18 cellular contexts compared by ENCODE assay signal in the genomic region with DNA sequence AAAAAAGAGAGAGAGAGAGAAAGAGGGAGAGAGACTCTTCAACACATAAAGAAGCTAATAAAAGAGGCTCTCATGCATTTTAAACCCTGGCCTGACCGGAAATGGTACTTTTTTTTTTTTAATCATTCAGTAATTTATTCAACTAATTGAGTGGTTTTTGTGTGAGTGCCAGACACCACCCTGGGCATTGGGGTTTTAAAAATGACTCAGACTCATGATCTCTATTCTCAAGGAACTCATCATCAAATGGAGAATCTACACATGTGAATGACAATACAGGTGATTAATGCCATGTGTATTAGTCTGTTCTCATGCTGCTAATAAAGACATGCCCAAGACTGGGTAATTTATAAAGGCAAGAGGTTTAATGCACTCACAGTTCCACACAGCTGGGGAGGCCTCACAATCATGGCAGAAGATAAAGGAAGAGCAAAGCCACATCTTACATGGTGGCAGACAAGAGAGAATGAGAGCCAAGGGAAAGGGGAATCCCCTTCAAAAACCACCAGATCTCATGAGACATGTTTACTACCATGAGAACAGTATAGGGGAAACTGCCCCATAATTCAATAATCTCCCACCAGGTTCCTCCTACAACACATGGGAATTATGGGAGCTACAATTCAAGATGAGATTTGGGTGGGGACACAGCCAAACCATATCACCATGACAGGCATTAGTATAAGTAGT.
A peak's percentile ranks its signal among the peaks of the same experiment; 100 is the strongest.
DNase-seq lines count a peak whose midpoint lies in the region; ATAC-seq, FAIRE-seq and TF ChIP-seq lines count a peak whose summit lies in the region.
"Had no signal": no experiment of that assay in that cellular context is flagged by ENCODE, and none has a peak within 500 bp of the region (broad histone marks: within the 10 kb centered on the region; RNA-seq: fewer than 3 reads in every experiment).

No MANE protein-coding gene starts in this region.

- no peak for TF ChIP-seq POLR2A in suprapubic skin (IDR thresholded peaks at IDR 0.05)

- CTCF ChIA-PET in activated CD4-positive, alpha-beta T cell treated with anti-CD3 and anti-CD28 coated beads for 36 hours (lab: Charles Lee): no interaction called here

- no peak overlapping the region for H2AFZ ChIP-seq in keratinocyte (ENCODE audit: control insufficient read depth, low read length)

- DNase-seq in activated CD4-positive, alpha-beta T cell treated with anti-CD3 and anti-CD28 coated beads for 36 hours: no peak
- DNase-seq in activated CD4-positive, alpha-beta T cell treated with anti-CD3 and anti-CD28 coated beads for 1 hour: no peak
- DNase-seq in keratinocyte (ENCODE audit: low read depth, low spot score): peak; percentile 45
- DNase-seq in NCI-H1092 (lab: John Stamatoyannopoulos, UW): no peak
- DNase-seq in suprapubic skin (ENCODE audit: low spot score in 2 of 2): no peak
- DNase-seq: AML-193; Calu3; CD4-positive, CD25-positive, alpha-beta regulatory T cell; DMS 273 treated with DMSO at 0.1 percent for 48 hours; H7 had no signal

- no peak overlapping the region for H3K27ac Mint-ChIP-seq in activated CD4-positive, alpha-beta T cell treated with anti-CD3 and anti-CD28 coated beads for 36 hours
- H3K27ac Mint-ChIP-seq: CD4-positive, CD25-positive, alpha-beta regulatory T cell; GM23338 had no signal

- no peak for FAIRE-seq in keratinocyte (lab: Jason Lieb, UNC)
- FAIRE-seq: GM12892 had no signal

- TF ChIP-seq CTCF in keratinocyte (optimal IDR thresholded peaks at IDR 0.05 in 1 of 3, IDR thresholded peaks at IDR 0.05 in 1 of 3, conservative IDR thresholded peaks at IDR 0.05 in 1 of 3; ENCODE audit: extremely low read depth in 1 of 3, insufficient read depth in 2 of 3, low read length in 3 of 3): no peak
- TF ChIP-seq CTCF in suprapubic skin (IDR thresholded peaks at IDR 0.05): no peak

- H3K4me3 Mint-ChIP-seq in activated CD4-positive, alpha-beta T cell treated with anti-CD3 and anti-CD28 coated beads for 36 hours: no peak overlapping the region
- H3K4me3 Mint-ChIP-seq: CD4-positive, CD25-positive, alpha-beta regulatory T cell; GM23338 had no signal

- peak; percentile 36 for ATAC-seq in activated CD4-positive, alpha-beta T cell treated with anti-CD3 and anti-CD28 coated beads for 36 hours
- peak; percentile 49 for ATAC-seq in esophagus mucosa
- ATAC-seq in GM21447 (IDR thresholded peaks at IDR 0.05; ENCODE audit: unreplicated experiment): no peak
- no peak for ATAC-seq in GM21515 (IDR thresholded peaks at IDR 0.05; ENCODE audit: unreplicated experiment)
- ATAC-seq: GM23338 had no signal

- no peak overlapping the region for H3K4me3 ChIP-seq in keratinocyte (ENCODE audit: control insufficient read depth in 2 of 3, extremely low read depth in 1 of 3, insufficient read depth in 2 of 3, low read depth in 1 of 3, low read length in 3 of 3)
- H3K4me3 ChIP-seq in suprapubic skin: no peak overlapping the region
- H3K4me3 ChIP-seq: BLaER1 treated with 17β-estradiol and CSF1 and Interleukin-3, amounts not matched to agents 10 nM and 100 nM; GM23338 had no signal

- H3K27ac ChIP-seq in keratinocyte (ENCODE audit: control insufficient read depth, insufficient read depth, low read length): peak overlapping the region; percentile 61
- H3K27ac ChIP-seq in suprapubic skin: no peak overlapping the region
- H3K27ac ChIP-seq: 22Rv1; BLaER1 treated with 17β-estradiol and CSF1 and Interleukin-3, amounts not matched to agents 10 nM and 100 nM; HL-60 had no signal

- intact Hi-C loops in activated CD4-positive, alpha-beta T cell treated with anti-CD3 and anti-CD28 coated beads for 36 hours (cut with DNase I, micrococcal nuclease): no loop called here

- no peaks in the 10 kb centered on the region for H4K20me1 ChIP-seq in keratinocyte (ENCODE audit: control insufficient read depth, extremely low read depth, insufficient read depth, low read length)
- H4K20me1 ChIP-seq: BLaER1 treated with 17β-estradiol and CSF1 and Interleukin-3, amounts not matched to agents 10 nM and 100 nM had no signal

- peaks cover 11% of the 10 kb centered on the region for H3K9me3 Mint-ChIP-seq in activated CD4-positive, alpha-beta T cell treated with anti-CD3 and anti-CD28 coated beads for 36 hours (ENCODE audit: low read depth)
- H3K9me3 Mint-ChIP-seq: GM23338 had no signal

- POLR2A ChIA-PET in activated CD4-positive, alpha-beta T cell treated with anti-CD3 and anti-CD28 coated beads for 36 hours (lab: Charles Lee): no interaction called here

- WGBS in suprapubic skin: 42% methylated on average over 1 of the region's 1 CpG

- H3K9me3 ChIP-seq in keratinocyte (ENCODE audit: control insufficient read depth, low read depth, low read length) (peaks cover 3% of the 10 kb centered on the region), suprapubic skin (no peaks in the 10 kb centered on the region)

- H3K4me1 Mint-ChIP-seq in activated CD4-positive, alpha-beta T cell treated with anti-CD3 and anti-CD28 coated beads for 36 hours: peaks cover 4% of the 10 kb centered on the region
- H3K4me1 Mint-ChIP-seq: CD4-positive, CD25-positive, alpha-beta regulatory T cell had no signal

- H3K4me2 ChIP-seq in keratinocyte (ENCODE audit: control insufficient read depth, extremely low read depth, insufficient read depth, low read depth, low read length): peak overlapping the region; percentile 57
- H3K4me2 ChIP-seq: BLaER1 treated with 17β-estradiol and CSF1 and Interleukin-3, amounts not matched to agents 10 nM and 100 nM; GM23338 had no signal

- H3K27me3 Mint-ChIP-seq in activated CD4-positive, alpha-beta T cell treated with anti-CD3 and anti-CD28 coated beads for 36 hours: no peaks in the 10 kb centered on the region
- H3K27me3 Mint-ChIP-seq: CD4-positive, CD25-positive, alpha-beta regulatory T cell had no signal

- no peaks in the 10 kb centered on the region for H3K79me2 ChIP-seq in keratinocyte (ENCODE audit: control insufficient read depth, insufficient read depth, low read length)

- H3K27me3 ChIP-seq in keratinocyte (ENCODE audit: control insufficient read depth, extremely low read depth, insufficient read depth, low read length): no peaks in the 10 kb centered on the region
- H3K27me3 ChIP-seq in suprapubic skin: no peaks in the 10 kb centered on the region

- TF ChIP-seq EP300 in suprapubic skin (IDR thresholded peaks at IDR 0.05): no peak

- H3K9ac ChIP-seq in keratinocyte (ENCODE audit: control insufficient read depth, extremely low read depth, insufficient read depth, low read length): no peak overlapping the region
- H3K9ac ChIP-seq: BLaER1 treated with 17β-estradiol and CSF1 and Interleukin-3, amounts not matched to agents 10 nM and 100 nM had no signal

- peaks cover 12% of the 10 kb centered on the region for H3K4me1 ChIP-seq in keratinocyte (ENCODE audit: control insufficient read depth, extremely low read depth, insufficient read depth, low read length)
- H3K4me1 ChIP-seq in suprapubic skin: peaks cover 27% of the 10 kb centered on the region

- dilution Hi-C loops in keratinocyte (cut with MboI; ENCODE audit: extremely low pct_ligation_motif_present, low sequenced_read_pairs): no loop called here

- no peaks in the 10 kb centered on the region for H3K9me1 ChIP-seq in keratinocyte (ENCODE audit: control insufficient read depth, extremely low read depth, insufficient read depth, low read length)

- H3K36me3 ChIP-seq in keratinocyte (ENCODE audit: control insufficient read depth in 2 of 2, extremely low read depth in 1 of 2, insufficient read depth in 2 of 2, low read length in 2 of 2) (no peaks in the 10 kb centered on the region), suprapubic skin (no peaks in the 10 kb centered on the region)
- H3K36me3 ChIP-seq: BLaER1 treated with 17β-estradiol and CSF1 and Interleukin-3, amounts not matched to agents 10 nM and 100 nM had no signal

- H3K36me3 Mint-ChIP-seq in activated CD4-positive, alpha-beta T cell treated with anti-CD3 and anti-CD28 coated beads for 36 hours (ENCODE audit: low read depth): peaks cover 3% of the 10 kb centered on the region
- H3K36me3 Mint-ChIP-seq: CD4-positive, CD25-positive, alpha-beta regulatory T cell had no signal

Comparison
In these comparisons a context has a peak if more than half of its experiments do, and no peak if none do; other contexts are left out.
1. ATAC-seq: peak in activated CD4-positive, alpha-beta T cell treated with anti-CD3 and anti-CD28 coated beads for 36 hours (single experiment) and esophagus mucosa (single experiment); none in GM21447 (single experiment) and GM21515 (single experiment).